ENCODE assay signal across 14 cellular contexts in the genomic region with DNA sequence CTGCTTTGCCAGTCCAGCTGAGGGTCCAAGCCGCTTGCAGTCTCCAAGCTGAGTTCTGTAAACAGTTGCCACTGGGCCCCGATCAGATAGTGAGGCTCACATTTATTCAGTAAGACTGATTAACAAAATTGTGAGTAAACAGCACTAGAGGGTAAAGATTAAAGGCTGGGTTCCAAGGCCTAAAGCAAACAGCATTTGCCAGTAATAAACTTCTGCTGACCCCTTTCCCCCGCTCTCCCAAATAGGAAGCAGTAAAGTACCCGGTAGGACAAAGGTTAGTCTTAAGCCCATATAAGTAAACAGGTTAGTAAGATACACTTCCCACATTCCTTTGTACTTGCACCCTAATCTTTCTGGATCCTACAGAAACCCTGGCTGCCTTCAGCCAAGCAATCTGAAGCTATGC.
"Had no signal": no experiment of that assay in that cellular context is flagged by ENCODE, and none has a peak within 500 bp of the region (broad histone marks: within the 10 kb centered on the region; RNA-seq: fewer than 3 reads in every experiment).

No MANE protein-coding gene starts in this region.

- DNase-seq: effector memory CD8-positive, alpha-beta T cell; esophagus squamous epithelium; foreskin fibroblast; glutamatergic neuron; kidney; left cardiac atrium; mammary epithelial cell; naive thymus-derived CD8-positive, alpha-beta T cell; stimulated activated CD4-positive, alpha-beta T cell treated with anti-CD3 and anti-CD28 coated beads, Interleukin-4, amount 100 ng/mL, for 1 hour; transverse colon had no signal

- ATAC-seq: effector memory CD8-positive, alpha-beta T cell; gastroesophageal sphincter; left cardiac atrium; naive thymus-derived CD8-positive, alpha-beta T cell; stimulated activated memory B cell treated with anti-CD40 and anti-IgM and Interleukin-4, amounts not matched to agents 10 μg/mL and 1 μg/mL and 100 μg/mL, for 72 hours had no signal

- H3K36me3 Mint-ChIP-seq: naive thymus-derived CD8-positive, alpha-beta T cell; stimulated activated memory B cell treated with anti-CD40 and anti-IgM and Interleukin-4, amounts not matched to agents 10 μg/mL and 1 μg/mL and 100 μg/mL, for 72 hours had no signal

- H3K27me3 Mint-ChIP-seq: dendritic cell treated with granulocyte-macrophage colony-stimulating factor and Interleukin-4, amounts not matched to agents 40 ng/mL and 50 ng/mL, for 4 days; effector memory CD8-positive, alpha-beta T cell; naive thymus-derived CD8-positive, alpha-beta T cell; stimulated activated memory B cell treated with anti-CD40 and anti-IgM and Interleukin-4, amounts not matched to agents 10 μg/mL and 1 μg/mL and 100 μg/mL, for 72 hours; stimulated activated naive CD8-positive, alpha-beta T cell treated with anti-CD3 and anti-CD28 coated beads, Interleukin-15, Interleukin-2, amounts not matched to agents 100 ng/mL and 50 ng/mL, for 24 hours had no signal

- H3K4me1 Mint-ChIP-seq: naive thymus-derived CD8-positive, alpha-beta T cell; stimulated activated memory B cell treated with anti-CD40 and anti-IgM and Interleukin-4, amounts not matched to agents 10 μg/mL and 1 μg/mL and 100 μg/mL, for 72 hours had no signal

- H3K4me3 Mint-ChIP-seq: dendritic cell treated with granulocyte-macrophage colony-stimulating factor and Interleukin-4, amounts not matched to agents 40 ng/mL and 50 ng/mL, for 4 days; effector memory CD8-positive, alpha-beta T cell; naive thymus-derived CD8-positive, alpha-beta T cell; stimulated activated memory B cell treated with anti-CD40 and anti-IgM and Interleukin-4, amounts not matched to agents 10 μg/mL and 1 μg/mL and 100 μg/mL, for 72 hours; stimulated activated naive CD8-positive, alpha-beta T cell treated with anti-CD3 and anti-CD28 coated beads, Interleukin-15, Interleukin-2, amounts not matched to agents 100 ng/mL and 50 ng/mL, for 24 hours had no signal

- H3K27ac Mint-ChIP-seq: dendritic cell treated with granulocyte-macrophage colony-stimulating factor and Interleukin-4, amounts not matched to agents 40 ng/mL and 50 ng/mL, for 4 days; effector memory CD8-positive, alpha-beta T cell; naive thymus-derived CD8-positive, alpha-beta T cell; stimulated activated memory B cell treated with anti-CD40 and anti-IgM and Interleukin-4, amounts not matched to agents 10 μg/mL and 1 μg/mL and 100 μg/mL, for 72 hours; stimulated activated naive CD8-positive, alpha-beta T cell treated with anti-CD3 and anti-CD28 coated beads, Interleukin-15, Interleukin-2, amounts not matched to agents 100 ng/mL and 50 ng/mL, for 24 hours had no signal
